14 cellular contexts compared by ENCODE assay signal in genomic region chr2:232386740-232387450, GRCh38. TPM values are rescaled to one million over a fixed set of nuclear protein-coding genes. Genes with fewer than 3 reads are reported as not detected.
DNase-seq lines count a peak whose midpoint lies in the region; ATAC-seq, FAIRE-seq and TF ChIP-seq lines count a peak whose summit lies in the region.
"Had no signal": no experiment of that assay in that cellular context is flagged by ENCODE, and none has a peak within 500 bp of the region (broad histone marks: within the 10 kb centered on the region; RNA-seq: fewer than 3 reads in every experiment).

No MANE protein-coding gene starts in this region.

- peak overlapping the region; percentile 53 to 74; a peak in 5 of 6 replicates for H3K27ac ChIP-seq in A549
- H3K27ac ChIP-seq in HUES64 (ENCODE audit: low read depth, low read length) = no peak overlapping the region
- peak overlapping the region; percentile 90 for H3K27ac ChIP-seq in mesodermal cell (ENCODE audit: low read depth, low read length, severe bottlenecking)
- H3K27ac ChIP-seq: adrenal gland, SJCRH30, uterus had no signal

- DNase-seq in A549 (ENCODE audit: low read depth in 1 of 2, low spot score in 1 of 2) (peak; percentile 36 to 69), epithelial cell of esophagus (ENCODE audit: low read depth) (peak; percentile 19), T-helper 1 cell (no peak), T-helper 2 cell (no peak)
- DNase-seq: activated CD4-positive, CD25-positive, alpha-beta regulatory T cell; adrenal gland; effector memory CD4-positive, alpha-beta T cell; SJCRH30; small intestine; uterus had no signal

- peak overlapping the region; percentile 53 for H3K9ac ChIP-seq in HUES64 (ENCODE audit: low read depth, low read length)

- peaks cover 26% of the 10 kb centered on the region for H3K4me1 ChIP-seq in A549
- peaks cover 21% of the 10 kb centered on the region for H3K4me1 ChIP-seq in HUES64 (ENCODE audit: insufficient read depth, low read length)
- peaks cover 33% of the 10 kb centered on the region for H3K4me1 ChIP-seq in mesodermal cell (ENCODE audit: control insufficient read depth, insufficient read depth, low read length, poor library complexity, severe bottlenecking)
- H3K4me1 ChIP-seq: adrenal gland, SJCRH30 had no signal

- CTCF ChIA-PET in A549 (lab: Yijun Ruan, JAX) = interaction anchor here (1.2 to 1.5 kb wide), 4 partner anchors 13 to 484 kb away, joined by 3 to 6 read pairs (median 4); no protein-coding TSS in a partner anchor

- no peaks in the 10 kb centered on the region for H3K9me3 ChIP-seq in A549
- H3K9me3 ChIP-seq in HUES64 (ENCODE audit: insufficient read depth, low read depth, low read length) = no peaks in the 10 kb centered on the region
- no peaks in the 10 kb centered on the region for H3K9me3 ChIP-seq in mesodermal cell (ENCODE audit: control insufficient read depth, low read length)
- H3K9me3 ChIP-seq: adrenal gland, uterus had no signal

- TF ChIP-seq EP300 in A549 (IDR thresholded peaks at IDR 0.05) = no peak

- WGBS in A549 (ENCODE audit: missing lambda C conversion rate) = 66% methylated on average over 45 of the region's 75 CpGs
- 2% methylated on average over 75 of the region's 75 CpGs for WGBS in HUES64
- WGBS in mesodermal cell (ENCODE audit: insufficient coverage in 2 of 2), 2 experiments = 1 to 5% methylated on average over 74 to 75 of the region's 75 CpGs

- no peak for FAIRE-seq in A549 (lab: Jason Lieb, UNC)
- FAIRE-seq: small intestine had no signal

- TF ChIP-seq RAD21 in A549 (conservative IDR thresholded peaks at IDR 0.05 in 1 of 2, IDR thresholded peaks at IDR 0.05 in 1 of 2) = no peak

- 0 out of 2 replicates have a peak, but pooled peaks have one; percentile 21 for TF ChIP-seq POLR2A in A549 (IDR thresholded peaks at IDR 0.05; ENCODE audit: low read length)

- TF ChIP-seq CTCF in A549 (IDR thresholded peaks at IDR 0.05) (no peak), epithelial cell of esophagus (IDR thresholded peaks at IDR 0.05; ENCODE audit: insufficient read depth, low read depth, low read length, missing control alignments) (no peak)

- H3K4me3 ChIP-seq in A549 (peak overlapping the region; percentile 46), HUES64 (ENCODE audit: low read length) (peak overlapping the region; percentile 56), epithelial cell of esophagus (ENCODE audit: low read length) (no peak overlapping the region), mesodermal cell (ENCODE audit: extremely low read depth, insufficient read depth, low read length, poor library complexity, severe bottlenecking) (peak overlapping the region; percentile 49)
- H3K4me3 ChIP-seq: adrenal gland, SJCRH30, uterus had no signal

- H3K27me3 ChIP-seq in HUES64 (ENCODE audit: insufficient read depth, low read length) = peaks cover 83% of the 10 kb centered on the region
- H3K27me3 ChIP-seq: SJCRH30 had no signal

- no peaks in the 10 kb centered on the region for H3K36me3 ChIP-seq in HUES64 (ENCODE audit: insufficient read depth, low read length)
- no peaks in the 10 kb centered on the region for H3K36me3 ChIP-seq in mesodermal cell (ENCODE audit: control insufficient read depth, insufficient read depth, low read length)
- H3K36me3 ChIP-seq: adrenal gland, SJCRH30, uterus had no signal

- peak overlapping the region; percentile 93 for H3K4me2 ChIP-seq in A549

- peak; percentile 81 to 91 for ATAC-seq in A549
- ATAC-seq in GM21423 (IDR thresholded peaks at IDR 0.05; ENCODE audit: unreplicated experiment) = no peak
- no peak for ATAC-seq in HG02642 (IDR thresholded peaks at IDR 0.05; ENCODE audit: poor library complexity, unreplicated experiment)

- POLR2A ChIA-PET in A549 (lab: Yijun Ruan, JAX) = no interaction called here

TF ChIP-seq in A549, 52 proteins besides CTCF, POLR2A, EP300 and RAD21:
- TF ChIP-seq, protein P1, sequence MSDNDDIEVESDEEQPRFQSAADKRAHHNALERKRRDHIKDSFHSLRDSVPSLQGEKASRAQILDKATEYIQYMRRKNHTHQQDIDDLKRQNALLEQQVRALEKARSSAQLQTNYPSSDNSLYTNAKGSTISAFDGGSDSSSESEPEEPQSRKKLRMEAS (IDR thresholded peaks at IDR 0.05) = peak; percentile 63
- TF ChIP-seq CHD4 (IDR thresholded peaks at IDR 0.05; ENCODE audit: borderline replicate concordance) = no peak
- peak; percentile 55; the same call in 1 of the 2 replicates for TF ChIP-seq E2F6 (IDR thresholded peaks at IDR 0.05; ENCODE audit: borderline replicate concordance, low read depth)

RNA-seq across cellular contexts. Expression of gene ALPP, which starts 8.3 kb away (rescaled TPM):
- 0.05 and 0.10 TPM in 2 replicates for polyA plus RNA-seq in A549 (2011; rRNA removed)
- polyA plus RNA-seq in A549 (2012; cell fraction: cytosol; rRNA removed) = 0.05 and 0.11 TPM in 2 replicates
- polyA plus RNA-seq in A549 (2012; cell fraction: nucleus; rRNA removed) = 0.20 and 0.22 TPM in 2 replicates
- polyA plus RNA-seq in A549 (2017; fragmentation: RNase III; extraction: RNeasy Plus Mini Kit Qiagen cat#74134 plus additional on column Dnase treatment) = 0.18 to 0.31 TPM (median 0.18 TPM) in 3 replicates
- 0.17 TPM in 1 of 2 replicates, not detected in the other for polyA minus RNA-seq in A549 (2011; rRNA and poly(A)+ RNA removed)
- polyA plus RNA-seq in HUES64 (2013, experiment 1 of 2) = not detected
- 0.13 TPM for polyA plus RNA-seq in HUES64 (2013, experiment 2 of 2)
- polyA plus RNA-seq in mesodermal cell (2013, experiment 1 of 2) = not detected
- polyA plus RNA-seq in mesodermal cell (2013, experiment 2 of 2) = not detected
- polyA plus RNA-seq: adrenal gland, small intestine had no signal

RNA-seq across cellular contexts. Expression of gene ALPG, which starts 19.7 kb away (rescaled TPM):
- 0.17 and 0.18 TPM in 2 replicates for polyA plus RNA-seq in A549 (2011; rRNA removed)
- polyA plus RNA-seq in A549 (2012; cell fraction: cytosol; rRNA removed) = 0.08 and 0.12 TPM in 2 replicates
- 0.24 and 0.30 TPM in 2 replicates for polyA plus RNA-seq in A549 (2012; cell fraction: nucleus; rRNA removed)
- polyA plus RNA-seq in A549 (2017; fragmentation: RNase III; extraction: RNeasy Plus Mini Kit Qiagen cat#74134 plus additional on column Dnase treatment) = 0.04 to 0.07 TPM in 2 of 3 replicates, not detected in the other
- polyA minus RNA-seq in A549 (2011; rRNA and poly(A)+ RNA removed) = 0.08 and 0.15 TPM in 2 replicates
- 0.35 TPM for polyA plus RNA-seq in HUES64 (2013, experiment 1 of 2)
- 0.38 TPM for polyA plus RNA-seq in HUES64 (2013, experiment 2 of 2)
- polyA plus RNA-seq in mesodermal cell (2013, experiment 1 of 2) = not detected
- polyA plus RNA-seq in mesodermal cell (2013, experiment 2 of 2) = not detected
- polyA plus RNA-seq: adrenal gland had no signal

Comparison
In these comparisons a context has a peak if more than half of its experiments do, and no peak if none do; other contexts are left out.
1. ATAC-seq: peak in A549 (2 of 2); none in GM21423 (single experiment) and HG02642 (single experiment).
2. DNase-seq: peak in A549 (2 of 2) and epithelial cell of esophagus (single experiment); none in T-helper 1 cell (0 of 5) and T-helper 2 cell (0 of 5).